In genomic region chr12:9729082-9729481, GRCh38 we compare ENCODE assay signal across 25 cellular contexts. TPM values are rescaled to one million over a fixed set of nuclear protein-coding genes. Genes with fewer than 3 reads are reported as not detected.
"Had no signal": no experiment of that assay in that cellular context is flagged by ENCODE, and none has a peak within 500 bp of the region (broad histone marks: within the 10 kb centered on the region; RNA-seq: fewer than 3 reads in every experiment).

No MANE protein-coding gene starts in this region.

- H3K36me3 Mint-ChIP-seq: immature natural killer cell, naive B cell had no signal

- H3K27me3 Mint-ChIP-seq: activated naive CD8-positive, alpha-beta T cell treated with anti-CD3 and anti-CD28 coated beads for 36 hours; central memory CD8-positive, alpha-beta T cell; naive B cell; stimulated activated naive CD8-positive, alpha-beta T cell treated with anti-CD3 and anti-CD28 coated beads, Interleukin-15, amount 100 ng/mL, for 72 hours had no signal

- H3K27me3 ChIP-seq: breast epithelium, esophagus muscularis mucosa, hepatocyte, sigmoid colon, tibial nerve had no signal

- H3K9me3 Mint-ChIP-seq: activated T-cell treated with anti-CD3 and anti-CD28 coated beads, Interleukin-2, amount 50 U/mL, for 4 hours; central memory CD8-positive, alpha-beta T cell; immature natural killer cell; naive B cell; stimulated activated naive CD8-positive, alpha-beta T cell treated with anti-CD3 and anti-CD28 coated beads, Interleukin-15, amount 100 ng/mL, for 72 hours had no signal

- H3K27ac Mint-ChIP-seq: activated naive CD8-positive, alpha-beta T cell treated with anti-CD3 and anti-CD28 coated beads for 36 hours; immature natural killer cell; stimulated activated naive CD8-positive, alpha-beta T cell treated with anti-CD3 and anti-CD28 coated beads, Interleukin-15, amount 100 ng/mL, for 72 hours had no signal

- H3K4me3 ChIP-seq: breast epithelium, coronary artery, esophagus muscularis mucosa, hepatocyte, lower lobe of right lung, sigmoid colon, tibial nerve had no signal

- DNase-seq: activated CD8-positive, alpha-beta memory T cell treated with anti-CD3 and anti-CD28 coated beads, Interleukin-2, amount 50 U/mL, for 48 hours; activated naive CD4-positive, alpha-beta T cell treated with Interleukin-2 at 50 U/mL for 16 hours; activated naive CD8-positive, alpha-beta T cell treated with anti-CD3 and anti-CD28 coated beads for 36 hours; activated T-cell treated with anti-CD3 and anti-CD28 coated beads, Interleukin-2, amount 50 U/mL, for 4 hours; glutamatergic neuron; immature natural killer cell; lower lobe of right lung; naive B cell; sigmoid colon; stimulated activated CD4-positive, alpha-beta T cell treated with anti-CD3 and anti-CD28 coated beads, Interleukin-4, amount 100 ng/mL, for 24 hours; stimulated activated naive CD8-positive, alpha-beta T cell treated with anti-CD3 and anti-CD28 coated beads, Interleukin-15, amount 100 ng/mL, for 72 hours; T-helper 9 cell had no signal

- H3K4me3 Mint-ChIP-seq: activated naive CD8-positive, alpha-beta T cell treated with anti-CD3 and anti-CD28 coated beads for 36 hours; central memory CD8-positive, alpha-beta T cell; immature natural killer cell had no signal

- H3K36me3 ChIP-seq: breast epithelium, esophagus muscularis mucosa, lower lobe of right lung, sigmoid colon, tibial nerve had no signal

- ATAC-seq: activated T-cell treated with anti-CD3 and anti-CD28 coated beads, Interleukin-2, amount 50 U/mL, for 4 hours; left lobe of liver; lower lobe of right lung; stimulated activated naive CD8-positive, alpha-beta T cell treated with anti-CD3 and anti-CD28 coated beads, Interleukin-15, amount 100 ng/mL, for 72 hours had no signal

RNA-seq across cellular contexts. Expression of gene CLECL1, which starts 3.8 kb away (rescaled TPM):
- total RNA-seq: astrocyte, frontal cortex, hepatocyte, kidney epithelial cell, mesenteric fat pad, osteoblast, renal cortical epithelial cell, sigmoid colon, tibial nerve had no signal
- polyA plus RNA-seq: hepatocyte had no signal

RNA-seq across cellular contexts. Expression of gene CD69, which starts 31.6 kb away (rescaled TPM):
- total RNA-seq: frontal cortex, osteoblast had no signal
